In the genomic region with DNA sequence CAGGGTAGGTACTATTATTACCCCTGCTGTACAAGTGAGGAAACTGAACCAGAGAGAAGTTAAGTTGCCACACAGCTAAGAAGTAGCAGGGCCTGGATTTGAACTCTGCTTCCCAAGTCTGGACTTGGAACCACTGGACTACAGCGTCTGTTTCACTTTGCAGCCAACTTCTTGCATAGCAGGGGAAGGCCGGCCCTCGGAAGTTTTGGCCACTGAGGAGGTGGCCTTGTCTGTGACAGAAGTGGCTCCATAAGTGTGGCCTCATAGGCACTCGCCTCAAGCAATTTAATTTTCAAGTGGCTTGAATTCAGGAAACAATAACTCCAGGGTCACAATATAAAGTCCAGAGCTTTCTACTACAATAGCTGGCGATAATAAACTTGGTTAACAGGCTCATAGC, we compare ENCODE assay signal across 24 cellular contexts. TPM values are rescaled to one million over a fixed set of nuclear protein-coding genes. Genes with fewer than 3 reads are reported as not detected.
"Had no signal": no experiment of that assay in that cellular context is flagged by ENCODE, and none has a peak within 500 bp of the region (broad histone marks: within the 10 kb centered on the region; RNA-seq: fewer than 3 reads in every experiment).

No MANE protein-coding gene starts in this region.

- H3K4me3 Mint-ChIP-seq: activated CD4-positive, alpha-beta memory T cell treated with anti-CD3 and anti-CD28 coated beads, Interleukin-2, amount 10 ng/mL, durations not matched to agents 7 days and 5 days; activated CD4-positive, alpha-beta T cell treated with anti-CD3 and anti-CD28 coated beads, Interleukin-2, amount 10 ng/mL, durations not matched to agents 24 days and 14 days; activated naive CD8-positive, alpha-beta T cell treated with anti-CD3 and anti-CD28 coated beads, Interleukin-2, amount 50 U/mL, for 24 hours; activated T-helper 1 cell treated with anti-CD3 and anti-CD28 coated beads, Interleukin-12 subunit alpha, Interleukin-12 subunit beta, Interleukin-2, Interleukin-4 antibody, amounts not matched to agents 30 ng/mL and 10 ng/mL and 1 ng/mL, durations not matched to agents 14 hours and 24 hours and 36 hours; immature natural killer cell; neural crest cell; stimulated activated effector memory CD8-positive, alpha-beta T cell treated with anti-CD3 and anti-CD28 coated beads, Interleukin-12 subunit alpha, Interleukin-12 subunit beta, amount 100 ng/mL, for 72 hours; T-helper 17 cell had no signal

- ATAC-seq: activated CD4-positive, CD25-positive, alpha-beta regulatory T cell treated with anti-CD3 and anti-CD28 coated beads, Interleukin-2, amount 50 U/mL, for 24 hours; activated naive CD8-positive, alpha-beta T cell treated with anti-CD3 and anti-CD28 coated beads, Interleukin-2, amount 50 U/mL, for 24 hours; left lobe of liver; right lobe of liver; stimulated activated effector memory CD8-positive, alpha-beta T cell treated with anti-CD3 and anti-CD28 coated beads, Interleukin-12 subunit alpha, Interleukin-12 subunit beta, amount 100 ng/mL, for 72 hours; T-helper 17 cell; upper lobe of right lung had no signal

- H3K27ac ChIP-seq: right lobe of liver, skin epidermis, upper lobe of right lung had no signal

- H3K27ac Mint-ChIP-seq: activated CD4-positive, alpha-beta memory T cell treated with anti-CD3 and anti-CD28 coated beads, Interleukin-2, amount 10 ng/mL, durations not matched to agents 7 days and 5 days; activated CD4-positive, alpha-beta T cell treated with anti-CD3 and anti-CD28 coated beads, Interleukin-2, amount 10 ng/mL, durations not matched to agents 24 days and 14 days; activated naive CD8-positive, alpha-beta T cell treated with anti-CD3 and anti-CD28 coated beads, Interleukin-2, amount 50 U/mL, for 24 hours; activated T-helper 1 cell treated with anti-CD3 and anti-CD28 coated beads, Interleukin-12 subunit alpha, Interleukin-12 subunit beta, Interleukin-2, Interleukin-4 antibody, amounts not matched to agents 30 ng/mL and 10 ng/mL and 1 ng/mL, durations not matched to agents 14 hours and 24 hours and 36 hours; immature natural killer cell; T-helper 17 cell had no signal

- H3K9me3 ChIP-seq: right lobe of liver, upper lobe of right lung had no signal

- H3K4me1 Mint-ChIP-seq: immature natural killer cell had no signal

- H3K36me3 ChIP-seq: right lobe of liver, upper lobe of right lung had no signal

- H3K27me3 Mint-ChIP-seq: activated CD4-positive, alpha-beta T cell treated with anti-CD3 and anti-CD28 coated beads, Interleukin-2, amount 10 ng/mL, durations not matched to agents 24 days and 14 days had no signal

- H3K4me3 ChIP-seq: lung, right lobe of liver, skin epidermis, upper lobe of right lung had no signal

- DNase-seq: activated CD4-positive, alpha-beta memory T cell treated with anti-CD3 and anti-CD28 coated beads, Interleukin-2, amount 10 ng/mL, durations not matched to agents 7 days and 5 days; activated CD4-positive, alpha-beta T cell treated with anti-CD3 and anti-CD28 coated beads, Interleukin-2, amount 10 ng/mL, durations not matched to agents 24 days and 14 days; activated gamma-delta T cell; activated naive CD4-positive, alpha-beta T cell treated with anti-CD3 and anti-CD28 coated beads, Interleukin-2, amount 50 U/mL, for 16 hours; activated naive CD8-positive, alpha-beta T cell treated with anti-CD3 and anti-CD28 coated beads, Interleukin-2, amount 50 U/mL, for 24 hours; activated T-cell treated with anti-CD3 and anti-CD28 coated beads for 4 hours; dermis blood vessel endothelial cell; effector CD8-positive, alpha-beta T cell; erythroblast; foreskin fibroblast; immature natural killer cell; occipital lobe; right lobe of liver; stimulated activated CD4-positive, alpha-beta T cell treated with anti-CD3 and anti-CD28 coated beads, Interleukin-2, amount 100 ng/mL, for 24 hours; SW 1271; T-helper 17 cell; upper lobe of right lung had no signal

- H3K27me3 ChIP-seq: right lobe of liver, upper lobe of right lung had no signal

- H3K9me3 Mint-ChIP-seq: activated CD4-positive, alpha-beta memory T cell treated with anti-CD3 and anti-CD28 coated beads, Interleukin-2, amount 10 ng/mL, durations not matched to agents 7 days and 5 days; activated CD4-positive, alpha-beta T cell treated with anti-CD3 and anti-CD28 coated beads, Interleukin-2, amount 10 ng/mL, durations not matched to agents 24 days and 14 days; activated naive CD8-positive, alpha-beta T cell treated with anti-CD3 and anti-CD28 coated beads, Interleukin-2, amount 50 U/mL, for 24 hours; activated T-helper 1 cell treated with anti-CD3 and anti-CD28 coated beads, Interleukin-12 subunit alpha, Interleukin-12 subunit beta, Interleukin-2, Interleukin-4 antibody, amounts not matched to agents 30 ng/mL and 10 ng/mL and 1 ng/mL, durations not matched to agents 14 hours and 24 hours and 36 hours; immature natural killer cell; neural crest cell; stimulated activated effector memory CD8-positive, alpha-beta T cell treated with anti-CD3 and anti-CD28 coated beads, Interleukin-12 subunit alpha, Interleukin-12 subunit beta, amount 100 ng/mL, for 72 hours had no signal

- H3K36me3 Mint-ChIP-seq: immature natural killer cell; stimulated activated effector memory CD8-positive, alpha-beta T cell treated with anti-CD3 and anti-CD28 coated beads, Interleukin-12 subunit alpha, Interleukin-12 subunit beta, amount 100 ng/mL, for 72 hours had no signal

RNA-seq across cellular contexts. Expression of gene PLEKHA6, which starts 41.4 kb away (rescaled TPM):
- total RNA-seq: activated CD4-positive, alpha-beta memory T cell treated with anti-CD3 and anti-CD28 coated beads, Interleukin-2, amount 10 ng/mL, durations not matched to agents 7 days and 5 days had no signal
- polyA plus RNA-seq: immature natural killer cell had no signal
